ENCODE assay signal across 19 cellular contexts in genomic region chr11:67611165-67611564, GRCh38. TPM values are rescaled to one million over a fixed set of nuclear protein-coding genes. Genes with fewer than 3 reads are reported as not detected.
DNase-seq lines count a peak whose midpoint lies in the region; ATAC-seq and TF ChIP-seq lines count a peak whose summit lies in the region.
"Had no signal": no experiment of that assay in that cellular context is flagged by ENCODE, and none has a peak within 500 bp of the region (broad histone marks: within the 10 kb centered on the region; RNA-seq: fewer than 3 reads in every experiment).

No MANE protein-coding gene starts in this region.

- intact Hi-C loops in activated CD4-positive, alpha-beta T cell treated with anti-CD3 and anti-CD28 coated beads, Interleukin-2, amount 10 ng/mL, durations not matched to agents 24 days and 14 days (cut with micrococcal nuclease), result no loop called here
- intact Hi-C loops in sciatic nerve (cut with DNase I), result no loop called here

- DNase-seq in activated CD4-positive, alpha-beta T cell treated with anti-CD3 and anti-CD28 coated beads, Interleukin-2, amount 10 ng/mL, durations not matched to agents 24 days and 14 days, result peak; percentile 56
- DNase-seq in activated CD4-positive, alpha-beta T cell treated with anti-CD3 and anti-CD28 coated beads, Interleukin-2, amount 50 U/mL, for 48 hours, result no peak
- peak; percentile 25 for DNase-seq in endodermal cell
- peak; percentile 49 for DNase-seq in sciatic nerve (ENCODE audit: low spot score)
- DNase-seq in KBM-7, result no peak
- no peak for DNase-seq in brain microvascular endothelial cell
- no peak for DNase-seq in COR-L47 (lab: John Stamatoyannopoulos, UW)
- DNase-seq: AML-193; Calu3; CD4-positive, CD25-positive, alpha-beta regulatory T cell; DMS79; GM23248 had no signal

- H3K36me3 ChIP-seq in BLaER1, result peaks cover 54% of the 10 kb centered on the region
- peaks cover 24% of the 10 kb centered on the region for H3K36me3 ChIP-seq in endodermal cell (ENCODE audit: control insufficient read depth, insufficient read depth, low read length)
- H3K36me3 ChIP-seq in brain microvascular endothelial cell (replicated peaks), result peaks cover 6% of the 10 kb centered on the region

- no peaks in the 10 kb centered on the region for H3K27me3 Mint-ChIP-seq in activated CD4-positive, alpha-beta T cell treated with anti-CD3 and anti-CD28 coated beads, Interleukin-2, amount 10 ng/mL, durations not matched to agents 24 days and 14 days
- no peaks in the 10 kb centered on the region for H3K27me3 Mint-ChIP-seq in endodermal cell (ENCODE audit: insufficient read depth)
- H3K27me3 Mint-ChIP-seq: CD4-positive, CD25-positive, alpha-beta regulatory T cell had no signal

- H3K9me3 Mint-ChIP-seq in activated CD4-positive, alpha-beta T cell treated with anti-CD3 and anti-CD28 coated beads, Interleukin-2, amount 10 ng/mL, durations not matched to agents 24 days and 14 days, result no peaks in the 10 kb centered on the region
- no peaks in the 10 kb centered on the region for H3K9me3 Mint-ChIP-seq in endodermal cell

- H3K9me3 ChIP-seq in BLaER1 (no peaks in the 10 kb centered on the region), endodermal cell (ENCODE audit: control insufficient read depth, low read length) (no peaks in the 10 kb centered on the region)
- H3K9me3 ChIP-seq: BLaER1 treated with 17β-estradiol and CSF1 and Interleukin-3, amounts not matched to agents 10 nM and 100 nM had no signal

- H3K4me3 ChIP-seq in BLaER1 (no peak overlapping the region), endodermal cell (ENCODE audit: low read length) (no peak overlapping the region), brain microvascular endothelial cell (ENCODE audit: low read depth, low read length) (no peak overlapping the region)
- H3K4me3 ChIP-seq: BLaER1 treated with 17β-estradiol and CSF1 and Interleukin-3, amounts not matched to agents 10 nM and 100 nM; GM12878; GM23248 had no signal

- H3K4me1 Mint-ChIP-seq in activated CD4-positive, alpha-beta T cell treated with anti-CD3 and anti-CD28 coated beads, Interleukin-2, amount 10 ng/mL, durations not matched to agents 24 days and 14 days, result peaks cover 28% of the 10 kb centered on the region
- peaks cover 6% of the 10 kb centered on the region for H3K4me1 Mint-ChIP-seq in endodermal cell

- TF ChIP-seq CTCF in endodermal cell (conservative IDR thresholded peaks at IDR 0.05) (no peak), brain microvascular endothelial cell (IDR thresholded peaks at IDR 0.05; ENCODE audit: low read depth, low read length, missing control alignments) (no peak)

- H3K9ac ChIP-seq in BLaER1 (no peak overlapping the region), endodermal cell (ENCODE audit: extremely low read depth, low read length, poor library complexity, severe bottlenecking) (no peak overlapping the region)
- H3K9ac ChIP-seq: GM23248 had no signal

- ATAC-seq in sciatic nerve, result no peak
- ATAC-seq: GM12878, HCT116, HepG2 had no signal

- no peaks in the 10 kb centered on the region for H3K27me3 ChIP-seq in BLaER1
- no peaks in the 10 kb centered on the region for H3K27me3 ChIP-seq in endodermal cell (ENCODE audit: control insufficient read depth, insufficient read depth, low read length, poor library complexity, severe bottlenecking)
- H3K27me3 ChIP-seq in brain microvascular endothelial cell (replicated peaks), result peaks cover 5% of the 10 kb centered on the region

- H3K36me3 Mint-ChIP-seq in activated CD4-positive, alpha-beta T cell treated with anti-CD3 and anti-CD28 coated beads, Interleukin-2, amount 10 ng/mL, durations not matched to agents 24 days and 14 days (ENCODE audit: low read depth), result peaks cover 37% of the 10 kb centered on the region
- H3K36me3 Mint-ChIP-seq in endodermal cell (ENCODE audit: low read depth), result peaks cover 31% of the 10 kb centered on the region

- H4K20me1 ChIP-seq in BLaER1, result peaks cover 5% of the 10 kb centered on the region; the same call in 1 of the 2 replicates

- H3K27ac ChIP-seq in BLaER1 (peak overlapping the region; percentile 8; the same call in 1 of the 2 replicates), endodermal cell (ENCODE audit: low read depth, low read length) (no peak overlapping the region), brain microvascular endothelial cell (no peak overlapping the region)
- H3K27ac ChIP-seq: 22Rv1; BLaER1 treated with 17β-estradiol and CSF1 and Interleukin-3, amounts not matched to agents 10 nM and 100 nM; GM23248 had no signal

- peaks cover 61% of the 10 kb centered on the region for H3K4me1 ChIP-seq in BLaER1
- peaks cover 6% of the 10 kb centered on the region for H3K4me1 ChIP-seq in endodermal cell (ENCODE audit: control insufficient read depth, insufficient read depth, low read length)

- WGBS in endodermal cell (ENCODE audit: insufficient coverage in 1 of 2, insufficient read length in 1 of 2), 2 experiments, result 93 to 100% methylated on average over 9 to 14 of the region's 14 CpGs

- in situ Hi-C loops in KBM-7 (cut with MboI; ENCODE audit: low pct_unique_long_range_greater_than_20kb, low sequenced_read_pairs), result no loop called here
- in situ Hi-C loops in brain microvascular endothelial cell (cut with HindIII; ENCODE audit: low pct_ligation_motif_present, low sequenced_read_pairs), result no loop called here

- H3K27ac Mint-ChIP-seq in activated CD4-positive, alpha-beta T cell treated with anti-CD3 and anti-CD28 coated beads, Interleukin-2, amount 10 ng/mL, durations not matched to agents 24 days and 14 days, result no peak overlapping the region
- H3K27ac Mint-ChIP-seq in endodermal cell, result no peak overlapping the region
- H3K27ac Mint-ChIP-seq: CD4-positive, CD25-positive, alpha-beta regulatory T cell had no signal

- no peak overlapping the region for H3K4me2 ChIP-seq in BLaER1
- H3K4me2 ChIP-seq: BLaER1 treated with 17β-estradiol and CSF1 and Interleukin-3, amounts not matched to agents 10 nM and 100 nM had no signal

- H3K4me3 Mint-ChIP-seq in activated CD4-positive, alpha-beta T cell treated with anti-CD3 and anti-CD28 coated beads, Interleukin-2, amount 10 ng/mL, durations not matched to agents 24 days and 14 days, result no peak overlapping the region
- no peak overlapping the region for H3K4me3 Mint-ChIP-seq in endodermal cell
- H3K4me3 Mint-ChIP-seq: CD4-positive, CD25-positive, alpha-beta regulatory T cell had no signal

RNA-seq across cellular contexts. Expression of gene NDUFV1, which starts 4.4 kb away (rescaled TPM):
- total RNA-seq in activated CD4-positive, alpha-beta T cell treated with anti-CD3 and anti-CD28 coated beads, Interleukin-2, amount 10 ng/mL, durations not matched to agents 24 days and 14 days, result 304 and 321 TPM in 2 replicates
- total RNA-seq in endodermal cell (100 to 1,000 TPM; 135 to 160 TPM), sciatic nerve (126 TPM)
- polyA plus RNA-seq in endodermal cell (2013, experiment 1 of 2), result 138 TPM
- polyA plus RNA-seq in endodermal cell (2013, experiment 2 of 2), result 109 TPM

RNA-seq across cellular contexts. Expression of gene NUDT8, which starts 18.6 kb away (rescaled TPM):
- 22.2 and 22.6 TPM in 2 replicates for total RNA-seq in activated CD4-positive, alpha-beta T cell treated with anti-CD3 and anti-CD28 coated beads, Interleukin-2, amount 10 ng/mL, durations not matched to agents 24 days and 14 days
- total RNA-seq in endodermal cell (10 to 100 TPM in 1 of 2 donors, 1 to 10 TPM in 1; 9.5 to 13.1 TPM), sciatic nerve (7.8 TPM)
- 13.6 TPM for polyA plus RNA-seq in endodermal cell (2013, experiment 1 of 2)
- 13.4 TPM for polyA plus RNA-seq in endodermal cell (2013, experiment 2 of 2)

RNA-seq across cellular contexts. Expression of gene GSTP1, which starts 27.6 kb away (rescaled TPM):
- total RNA-seq in activated CD4-positive, alpha-beta T cell treated with anti-CD3 and anti-CD28 coated beads, Interleukin-2, amount 10 ng/mL, durations not matched to agents 24 days and 14 days, result 305 and 312 TPM in 2 replicates
- total RNA-seq in endodermal cell, result 1,000 to 10,000 TPM; 1,359 to 1,473 TPM
- 860 TPM for polyA plus RNA-seq in endodermal cell (2013, experiment 1 of 2)
- polyA plus RNA-seq in endodermal cell (2013, experiment 2 of 2), result 803 TPM
- 329 TPM for total RNA-seq in sciatic nerve
- total RNA-seq: HepG2 had no signal
- polyA plus RNA-seq: HepG2 had no signal

RNA-seq across cellular contexts. Expression of gene TBX10, which starts 28.4 kb away (rescaled TPM):
- not detected in 2 replicates for total RNA-seq in activated CD4-positive, alpha-beta T cell treated with anti-CD3 and anti-CD28 coated beads, Interleukin-2, amount 10 ng/mL, durations not matched to agents 24 days and 14 days
- total RNA-seq in endodermal cell, result not detected
- 1.7 TPM for polyA plus RNA-seq in endodermal cell (2013, experiment 1 of 2)
- polyA plus RNA-seq in endodermal cell (2013, experiment 2 of 2), result 1.7 TPM
- not detected for total RNA-seq in sciatic nerve
- total RNA-seq: Calu3; CD4-positive, CD25-positive, alpha-beta regulatory T cell; G401; GM23248 had no signal
- polyA plus RNA-seq: CD4-positive, CD25-positive, alpha-beta regulatory T cell; GM23248 had no signal

RNA-seq across cellular contexts. Expression of gene ACY3, which starts 39.4 kb away (rescaled TPM):
- total RNA-seq in activated CD4-positive, alpha-beta T cell treated with anti-CD3 and anti-CD28 coated beads, Interleukin-2, amount 10 ng/mL, durations not matched to agents 24 days and 14 days, result 0.14 TPM in 1 of 2 replicates, not detected in the other
- total RNA-seq in endodermal cell (under 1 TPM; 0.20 to 0.71 TPM), sciatic nerve (0.45 TPM)
- not detected for polyA plus RNA-seq in endodermal cell (2013, experiment 1 of 2)
- not detected for polyA plus RNA-seq in endodermal cell (2013, experiment 2 of 2)
- total RNA-seq: G401, GM23248 had no signal
- polyA plus RNA-seq: GM23248 had no signal

Comparison
In these comparisons a context has a peak if more than half of its experiments do, and no peak if none do; other contexts are left out.
1. DNase-seq: peak in activated CD4-positive, alpha-beta T cell treated with anti-CD3 and anti-CD28 coated beads, Interleukin-2, amount 10 ng/mL, durations not matched to agents 24 days and 14 days (single experiment), endodermal cell (single experiment) and sciatic nerve (single experiment); none in activated CD4-positive, alpha-beta T cell treated with anti-CD3 and anti-CD28 coated beads, Interleukin-2, amount 50 U/mL, for 48 hours (0 of 2), KBM-7 (single experiment), brain microvascular endothelial cell (single experiment) and COR-L47 (single experiment).